Comparison of ENCODE assay signal across 1 cellular context in genomic region chr6:42349753-42350573, GRCh38.
TF ChIP-seq lines count a peak whose summit lies in the region.

No MANE protein-coding gene starts in this region.

TF ChIP-seq in SK-N-SH, 30 proteins besides CTCF, POLR2A, EP300 and RAD21 (continued from another document):
- TF ChIP-seq FOXJ3 (CRISPR knock-in tag; IDR thresholded peaks at IDR 0.05) (0 out of 2 replicates have a peak, but pooled peaks have one; percentile 28), MEF2A (IDR thresholded peaks at IDR 0.05; ENCODE audit: borderline replicate concordance, low read depth) (no peak), RXRA (IDR thresholded peaks at IDR 0.05; ENCODE audit: borderline replicate concordance, low read depth) (no peak), RFX5 (IDR thresholded peaks at IDR 0.05; ENCODE audit: low read length) (no peak), SIN3A (IDR thresholded peaks at IDR 0.05; ENCODE audit: borderline replicate concordance, low read depth, low read length) (no peak), MAX (IDR thresholded peaks at IDR 0.05; ENCODE audit: low read depth) (no peak), ZBTB33 (IDR thresholded peaks at IDR 0.05; ENCODE audit: borderline replicate concordance, low read depth) (no peak), NRF1 (IDR thresholded peaks at IDR 0.05; ENCODE audit: low read depth, low read length) (no peak), JUND (IDR thresholded peaks at IDR 0.05) (peak; percentile 27; the same call in 1 of the 2 replicates), USF1 (IDR thresholded peaks at IDR 0.05; ENCODE audit: borderline replicate concordance, low read depth) (peak; percentile 75), IRF3 (IDR thresholded peaks at IDR 0.05; ENCODE audit: low read depth, low read length) (no peak), TAF1 (IDR thresholded peaks at IDR 0.05; ENCODE audit: borderline replicate concordance, low read depth, low read length) (no peak; the same call in 1 of the 2 replicates), CHD2 (IDR thresholded peaks at IDR 0.05; ENCODE audit: low read length, partially characterized antibody) (peak; percentile 42), FOXM1 (IDR thresholded peaks at IDR 0.05; ENCODE audit: low read depth) (no peak), MXI1 (IDR thresholded peaks at IDR 0.05; ENCODE audit: low read depth, low read length) (peak; percentile 78), FOSL2 (IDR thresholded peaks at IDR 0.05; ENCODE audit: borderline replicate concordance, low read depth) (0 out of 2 replicates have a peak, but pooled peaks have one; percentile 30), TCF12 (IDR thresholded peaks at IDR 0.05) (peak; percentile 69), GABPA (IDR thresholded peaks at IDR 0.05; ENCODE audit: low read depth) (no peak), POLR2AphosphoS5 (IDR thresholded peaks at IDR 0.05; ENCODE audit: low read depth, low read length) (no peak)
